ENCODE assay signal across 21 cellular contexts in the genomic region with DNA sequence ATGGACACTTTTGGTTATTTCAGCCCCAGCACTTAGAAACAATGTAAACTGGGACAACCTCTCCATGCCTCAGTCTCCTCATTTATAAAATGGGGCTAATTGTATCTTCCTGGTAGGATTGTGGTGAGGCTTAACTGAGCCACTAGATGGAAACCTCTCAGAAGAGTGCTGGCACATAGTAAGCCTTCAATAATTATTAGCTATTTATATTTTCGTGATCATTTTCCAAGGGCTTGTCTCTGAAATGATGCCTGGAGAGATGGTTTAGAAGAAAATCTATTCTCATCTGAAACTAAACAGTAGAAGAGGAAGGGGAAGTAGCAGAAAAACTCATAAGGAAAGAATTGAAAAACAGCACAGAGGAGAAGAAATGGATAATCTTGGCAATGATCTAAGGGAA. TPM values are rescaled to one million over a fixed set of nuclear protein-coding genes. Genes with fewer than 3 reads are reported as not detected.
DNase-seq lines count a peak whose midpoint lies in the region; ATAC-seq and TF ChIP-seq lines count a peak whose summit lies in the region.
"Had no signal": no experiment of that assay in that cellular context is flagged by ENCODE, and none has a peak within 500 bp of the region (broad histone marks: within the 10 kb centered on the region; RNA-seq: fewer than 3 reads in every experiment).

No MANE protein-coding gene starts in this region.

- peaks cover 8% of the 10 kb centered on the region for H3K4me1 ChIP-seq in CD8-positive, alpha-beta T cell (ENCODE audit: insufficient read depth, low read length)
- H3K4me1 ChIP-seq: A549, Caco-2 had no signal

- POLR2A ChIA-PET in CD8-positive, alpha-beta T cell (lab: Charles Lee): no interaction called here

- H3K27ac Mint-ChIP-seq in T-helper 2 cell treated with Interferon-gamma antibody and Interleukin-4, amounts not matched to agents 5 μg/mL and 100 μg/mL, for 36 hours: no peak overlapping the region
- no peak overlapping the region for H3K27ac Mint-ChIP-seq in CD8-positive, alpha-beta T cell
- H3K27ac Mint-ChIP-seq in natural killer cell: no peak overlapping the region

- peaks cover 20% of the 10 kb centered on the region for H3K27me3 ChIP-seq in CD8-positive, alpha-beta T cell (ENCODE audit: insufficient read depth, low read length)
- H3K27me3 ChIP-seq in WERI-Rb-1 (ENCODE audit: insufficient read depth, low read depth, severe bottlenecking): no peaks in the 10 kb centered on the region

- DNase-seq in T-helper 2 cell treated with Interferon-gamma antibody and Interleukin-4, amounts not matched to agents 5 μg/mL and 100 μg/mL, for 36 hours (ENCODE audit: low spot score): no peak
- no peak for DNase-seq in T-helper 2 cell
- no peak for DNase-seq in CD8-positive, alpha-beta T cell
- DNase-seq in WERI-Rb-1: no peak
- DNase-seq in natural killer cell: no peak
- DNase-seq: Caco-2, DMS79, HCEC 1CT, NCI-H1048, NCI-H1436 treated with DMSO at 0.1 percent for 48 hours, NCI-H2029 treated with DMSO at 0.1 percent for 48 hours, NCI-H2171 treated with DMSO at 0.1 percent for 48 hours, NCI-H446 treated with DMSO at 0.1 percent for 48 hours, PC-9 had no signal

- H3K27me3 Mint-ChIP-seq in T-helper 2 cell treated with Interferon-gamma antibody and Interleukin-4, amounts not matched to agents 5 μg/mL and 100 μg/mL, for 36 hours (ENCODE audit: low read depth): peaks cover 92% of the 10 kb centered on the region
- H3K27me3 Mint-ChIP-seq in CD8-positive, alpha-beta T cell (ENCODE audit: low read depth): peaks cover 64% of the 10 kb centered on the region
- peaks cover 58 to 71% of the 10 kb centered on the region in 2 donors for H3K27me3 Mint-ChIP-seq in natural killer cell (ENCODE audit: low read depth in 2 of 2)

- H3K27ac ChIP-seq in CD8-positive, alpha-beta T cell (ENCODE audit: low read depth, low read length): no peak overlapping the region
- peak overlapping the region; percentile 60 for H3K27ac ChIP-seq in WERI-Rb-1
- H3K27ac ChIP-seq: A549, C4-2B, PC-9 had no signal

- TF ChIP-seq CTCF in CD8-positive, alpha-beta T cell (IDR thresholded peaks at IDR 0.05): no peak
- TF ChIP-seq CTCF in WERI-Rb-1 (IDR thresholded peaks at IDR 0.05; ENCODE audit: low read depth, low read length) (no peak), natural killer cell (IDR thresholded peaks at IDR 0.05) (no peak)

- no peaks in the 10 kb centered on the region for H3K9me3 ChIP-seq in CD8-positive, alpha-beta T cell (ENCODE audit: low read length)
- H3K9me3 ChIP-seq in WERI-Rb-1 (ENCODE audit: severe bottlenecking): peaks cover 11% of the 10 kb centered on the region
- H3K9me3 ChIP-seq: A549, Caco-2 had no signal

- CTCF ChIA-PET in CD8-positive, alpha-beta T cell (lab: Charles Lee): no interaction called here

- ATAC-seq in CD8-positive, alpha-beta T cell: no peak
- ATAC-seq in natural killer cell (no peak), HG03039 (IDR thresholded peaks at IDR 0.05; ENCODE audit: unreplicated experiment) (no peak), HG03097 (IDR thresholded peaks at IDR 0.05; ENCODE audit: low FRiP score, unreplicated experiment) (no peak), GM21619 (IDR thresholded peaks at IDR 0.05; ENCODE audit: unreplicated experiment) (no peak)
- ATAC-seq: A549, K562 had no signal

- H3K4me3 ChIP-seq in CD8-positive, alpha-beta T cell (ENCODE audit: low read depth, low read length): no peak overlapping the region
- H3K4me3 ChIP-seq in WERI-Rb-1 (ENCODE audit: low read depth, low read length): no peak overlapping the region; the same call in 1 of the 2 replicates
- H3K4me3 ChIP-seq: K562, PC-9 had no signal

- H3K36me3 ChIP-seq in CD8-positive, alpha-beta T cell (ENCODE audit: insufficient read depth, low read length): no peaks in the 10 kb centered on the region
- peaks cover 48% of the 10 kb centered on the region for H3K36me3 ChIP-seq in WERI-Rb-1

- H3K4me3 Mint-ChIP-seq in T-helper 2 cell treated with Interferon-gamma antibody and Interleukin-4, amounts not matched to agents 5 μg/mL and 100 μg/mL, for 36 hours: peak overlapping the region; percentile 7
- H3K4me3 Mint-ChIP-seq in CD8-positive, alpha-beta T cell: peak overlapping the region; percentile 29
- peak overlapping the region; percentile 49 for H3K4me3 Mint-ChIP-seq in natural killer cell

- H3K4me1 Mint-ChIP-seq in T-helper 2 cell treated with Interferon-gamma antibody and Interleukin-4, amounts not matched to agents 5 μg/mL and 100 μg/mL, for 36 hours (ENCODE audit: low read depth): peaks cover 30% of the 10 kb centered on the region
- H3K4me1 Mint-ChIP-seq in CD8-positive, alpha-beta T cell (ENCODE audit: low read depth): peaks cover 24% of the 10 kb centered on the region
- H3K4me1 Mint-ChIP-seq in natural killer cell: peaks cover 6 to 12% of the 10 kb centered on the region in 2 donors

- H3K9me3 Mint-ChIP-seq in T-helper 2 cell treated with Interferon-gamma antibody and Interleukin-4, amounts not matched to agents 5 μg/mL and 100 μg/mL, for 36 hours: no peaks in the 10 kb centered on the region
- H3K9me3 Mint-ChIP-seq in CD8-positive, alpha-beta T cell: no peaks in the 10 kb centered on the region
- H3K9me3 Mint-ChIP-seq in natural killer cell: no peaks in the 10 kb centered on the region

- peaks cover 1% of the 10 kb centered on the region for H3K36me3 Mint-ChIP-seq in T-helper 2 cell treated with Interferon-gamma antibody and Interleukin-4, amounts not matched to agents 5 μg/mL and 100 μg/mL, for 36 hours (ENCODE audit: low read depth)
- H3K36me3 Mint-ChIP-seq in CD8-positive, alpha-beta T cell: no peaks in the 10 kb centered on the region
- no peaks in the 10 kb centered on the region for H3K36me3 Mint-ChIP-seq in natural killer cell

- intact Hi-C loops in CD8-positive, alpha-beta T cell (cut with DNase I, micrococcal nuclease): no loop called here
- intact Hi-C loops in natural killer cell (cut with micrococcal nuclease): no loop called here

RNA-seq across cellular contexts. Expression of gene RAX, which starts 6.8 kb away (rescaled TPM):
- total RNA-seq in CD8-positive, alpha-beta T cell: not detected
- not detected for total RNA-seq in natural killer cell
- total RNA-seq: Caco-2, G401, K562, PC-9 had no signal

RNA-seq across cellular contexts. Expression of gene GRP, which starts 46.5 kb away (rescaled TPM):
- total RNA-seq in CD8-positive, alpha-beta T cell: not detected
- total RNA-seq in natural killer cell: not detected
- total RNA-seq: Caco-2, G401, K562, PC-9 had no signal

RNA-seq across cellular contexts. Expression of gene CPLX4, which starts 52.0 kb away (rescaled TPM):
- total RNA-seq in CD8-positive, alpha-beta T cell: not detected
- not detected for total RNA-seq in natural killer cell
- total RNA-seq: Caco-2, G401, K562, PC-9 had no signal
